ENCODE assay signal across 3 cellular contexts in genomic region chr11:110843053-110843452, GRCh38.
A peak's percentile ranks its signal among the peaks of the same experiment; 100 is the strongest.
DNase-seq lines count a peak whose midpoint lies in the region; ATAC-seq, FAIRE-seq and TF ChIP-seq lines count a peak whose summit lies in the region.
"Not testable (repeated sequence)": the region's sequence is repeated elsewhere in the genome, so short reads cannot be mapped to it uniquely, and the experiment has no call there.

No MANE protein-coding gene starts in this region.

- not testable (repeated sequence) for TF ChIP-seq POLR2A in K562 (conservative IDR thresholded peaks at IDR 0.05); HepG2 (IDR thresholded peaks at IDR 0.05; ENCODE audit: insufficient read depth in 1 of 2, low read depth in 2 of 2, low read length in 2 of 2)

- not testable (repeated sequence) for H3K27ac ChIP-seq in HEK293 (ENCODE audit: extremely low read depth, low read depth, low read length); K562 (ENCODE audit: extremely low read depth, low read depth, low read length); HepG2 (ENCODE audit: extremely low read length, insufficient read depth, low read length)

- not testable (repeated sequence) for H3K36me3 ChIP-seq in HEK293 (ENCODE audit: control insufficient read depth in 2 of 2, insufficient read depth in 1 of 2, low read length in 2 of 2); K562 (ENCODE audit: control insufficient read depth, insufficient read depth, low read length); HepG2 (replicated peaks in 1 of 2; ENCODE audit: control insufficient read depth in 1 of 2, insufficient read depth in 2 of 2, low read length in 2 of 2)

- CTCF ChIA-PET in HEK293 (lab: Yijun Ruan, JAX); K562 (lab: Yijun Ruan, JAX; ENCODE audit: low intra/inter-chr PET ratio); HepG2 (lab: Yijun Ruan, JAX; ENCODE audit: low intra/inter-chr PET ratio, low total read pairs): not testable (repeated sequence)

- not testable (repeated sequence) for ATAC-seq in K562, HepG2

- H3K9ac ChIP-seq in K562 (ENCODE audit: insufficient read depth in 1 of 2, low read depth in 2 of 2, low read length in 2 of 2); HepG2 (ENCODE audit: insufficient read depth, low read depth, low read length): not testable (repeated sequence)

- not testable (repeated sequence) for H3K27me3 ChIP-seq in K562 (ENCODE audit: control insufficient read depth in 2 of 2, insufficient read depth in 2 of 2, low read length in 2 of 2); HepG2 (ENCODE audit: control insufficient read depth in 1 of 2, insufficient read depth in 2 of 2, low read length in 2 of 2)

- H2AFZ ChIP-seq in K562 (ENCODE audit: low read depth, low read length); HepG2 (ENCODE audit: low read length): not testable (repeated sequence)

- not testable (repeated sequence) for H3K9me3 ChIP-seq in HEK293 (ENCODE audit: control insufficient read depth, insufficient read depth, low read depth, low read length); K562 (replicated peaks; ENCODE audit: control insufficient read depth, insufficient read depth, low read depth, low read length); HepG2 (ENCODE audit: low read length)

- not testable (repeated sequence) for H3K4me3 ChIP-seq in HEK293 (ENCODE audit: low read depth, low read length); K562; HepG2 (replicated peaks in 1 of 3; ENCODE audit: insufficient read depth in 1 of 3, low read depth in 2 of 3, low read length in 3 of 3)

- not testable (repeated sequence) for BruUV-seq in K562 (replicated peaks; lab: Mats Ljungman, UMichigan); HepG2 (replicated peaks; lab: Mats Ljungman, UMichigan)

- not testable (repeated sequence) for FAIRE-seq in K562 (lab: Jason Lieb, UNC); HepG2 (lab: Jason Lieb, UNC)

- not testable (repeated sequence) for DNase-seq in K562 (ENCODE audit: extremely low read depth in 1 of 4, low spot score in 3 of 4); HepG2 (ENCODE audit: low spot score)

- in situ Hi-C loops in K562 (cut with MboI); HepG2 (cut with HindIII; ENCODE audit: extremely low pct_ligation_motif_present, low pct_unique_long_range_greater_than_20kb): not testable (repeated sequence)

- TF ChIP-seq CTCF in HEK293 (tag by site-specific recombination; IDR thresholded peaks at IDR 0.05); K562 (IDR thresholded peaks at IDR 0.05 in 2 of 3, conservative IDR thresholded peaks at IDR 0.05 in 1 of 3; ENCODE audit: insufficient read depth in 2 of 3, low read depth in 1 of 3, low read length in 3 of 3); HepG2 (CRISPR knock-in tag; IDR thresholded peaks at IDR 0.05): not testable (repeated sequence)

- TF ChIP-seq RAD21 in K562 (CRISPR knock-in tag; conservative IDR thresholded peaks at IDR 0.05 in 1 of 2, IDR thresholded peaks at IDR 0.05 in 1 of 2); HepG2 (CRISPR knock-in tag; IDR thresholded peaks at IDR 0.05): not testable (repeated sequence)

- not testable (repeated sequence) for H4K20me1 ChIP-seq in K562 (replicated peaks; ENCODE audit: control insufficient read depth, insufficient read depth, low read length); HepG2 (ENCODE audit: insufficient read depth, low read length)

- H3K4me2 ChIP-seq in K562 (ENCODE audit: insufficient read depth, low read length); HepG2 (ENCODE audit: low read depth, low read length): not testable (repeated sequence)

- H3K4me1 ChIP-seq in HEK293 (ENCODE audit: control insufficient read depth, insufficient read depth, low read length); K562 (replicated peaks in 1 of 2; ENCODE audit: control insufficient read depth in 2 of 2, insufficient read depth in 2 of 2, low read length in 2 of 2); HepG2 (ENCODE audit: insufficient read depth, low read length): not testable (repeated sequence)

- not testable (repeated sequence) for H3K9me1 ChIP-seq in K562 (ENCODE audit: control insufficient read depth, insufficient read depth, low read length)

- intact Hi-C loops in K562 (cut with micrococcal nuclease); HepG2 (cut with micrococcal nuclease; ENCODE audit: unreplicated experiment): not testable (repeated sequence)

- POLR2A ChIA-PET in HEK293 (lab: Yijun Ruan, JAX); K562 (lab: Yijun Ruan, JAX); HepG2 (lab: Yijun Ruan, JAX): not testable (repeated sequence)

- not testable (repeated sequence) for TF ChIP-seq EP300 in K562 (IDR thresholded peaks at IDR 0.05; ENCODE audit: low read length); HepG2 (IDR thresholded peaks at IDR 0.05; ENCODE audit: low read depth in 2 of 2, low read length in 2 of 2); HepG2 (CRISPR knock-in tag; IDR thresholded peaks at IDR 0.05; ENCODE audit: borderline replicate concordance)

- 0% methylated on average over 1 of the region's 1 CpG for WGBS in K562 (ENCODE audit: insufficient coverage, low coverage, missing lambda C conversion rate)
- WGBS in HepG2 (ENCODE audit: low lambda C conversion rate) = 20% methylated on average over 1 of the region's 1 CpG

- not testable (repeated sequence) for H3K79me2 ChIP-seq in K562 (ENCODE audit: control insufficient read depth, insufficient read depth, low read length); HepG2 (ENCODE audit: insufficient read depth, low read length)

TF ChIP-seq in HEK293, 187 proteins besides CTCF, POLR2A, EP300 and RAD21 (continues in another document):
- peak; percentile 74 for TF ChIP-seq ZNF146 (tag by site-specific recombination; IDR thresholded peaks at IDR 0.05)

TF ChIP-seq in K562, 482 proteins besides CTCF, POLR2A, EP300 and RAD21:
- peak; percentile 50 for TF ChIP-seq ZNF146 (CRISPR knock-in tag; IDR thresholded peaks at IDR 0.05; ENCODE audit: unreplicated experiment)

TF ChIP-seq in HepG2, 621 proteins besides CTCF, POLR2A, EP300 and RAD21:
- TF ChIP-seq, protein P1, sequence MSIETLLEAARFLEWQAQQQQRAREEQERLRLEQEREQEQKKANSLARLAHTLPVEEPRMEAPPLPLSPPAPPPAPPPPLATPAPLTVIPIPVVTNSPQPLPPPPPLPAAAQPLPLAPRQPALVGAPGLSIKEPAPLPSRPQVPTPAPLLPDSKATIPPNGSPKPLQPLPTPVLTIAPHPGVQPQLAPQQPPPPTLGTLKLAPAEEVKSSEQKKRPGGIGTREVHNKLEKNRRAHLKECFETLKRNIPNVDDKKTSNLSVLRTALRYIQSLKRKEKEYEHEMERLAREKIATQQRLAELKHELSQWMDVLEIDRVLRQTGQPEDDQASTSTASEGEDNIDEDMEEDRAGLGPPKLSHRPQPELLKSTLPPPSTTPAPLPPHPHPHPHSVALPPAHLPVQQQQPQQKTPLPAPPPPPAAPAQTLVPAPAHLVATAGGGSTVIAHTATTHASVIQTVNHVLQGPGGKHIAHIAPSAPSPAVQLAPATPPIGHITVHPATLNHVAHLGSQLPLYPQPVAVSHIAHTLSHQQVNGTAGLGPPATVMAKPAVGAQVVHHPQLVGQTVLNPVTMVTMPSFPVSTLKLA (IDR thresholded peaks at IDR 0.05) = peak; percentile 12; the same call in 1 of the 2 replicates
